Comparison of ENCODE assay signal across 8 cellular contexts in the genomic region with DNA sequence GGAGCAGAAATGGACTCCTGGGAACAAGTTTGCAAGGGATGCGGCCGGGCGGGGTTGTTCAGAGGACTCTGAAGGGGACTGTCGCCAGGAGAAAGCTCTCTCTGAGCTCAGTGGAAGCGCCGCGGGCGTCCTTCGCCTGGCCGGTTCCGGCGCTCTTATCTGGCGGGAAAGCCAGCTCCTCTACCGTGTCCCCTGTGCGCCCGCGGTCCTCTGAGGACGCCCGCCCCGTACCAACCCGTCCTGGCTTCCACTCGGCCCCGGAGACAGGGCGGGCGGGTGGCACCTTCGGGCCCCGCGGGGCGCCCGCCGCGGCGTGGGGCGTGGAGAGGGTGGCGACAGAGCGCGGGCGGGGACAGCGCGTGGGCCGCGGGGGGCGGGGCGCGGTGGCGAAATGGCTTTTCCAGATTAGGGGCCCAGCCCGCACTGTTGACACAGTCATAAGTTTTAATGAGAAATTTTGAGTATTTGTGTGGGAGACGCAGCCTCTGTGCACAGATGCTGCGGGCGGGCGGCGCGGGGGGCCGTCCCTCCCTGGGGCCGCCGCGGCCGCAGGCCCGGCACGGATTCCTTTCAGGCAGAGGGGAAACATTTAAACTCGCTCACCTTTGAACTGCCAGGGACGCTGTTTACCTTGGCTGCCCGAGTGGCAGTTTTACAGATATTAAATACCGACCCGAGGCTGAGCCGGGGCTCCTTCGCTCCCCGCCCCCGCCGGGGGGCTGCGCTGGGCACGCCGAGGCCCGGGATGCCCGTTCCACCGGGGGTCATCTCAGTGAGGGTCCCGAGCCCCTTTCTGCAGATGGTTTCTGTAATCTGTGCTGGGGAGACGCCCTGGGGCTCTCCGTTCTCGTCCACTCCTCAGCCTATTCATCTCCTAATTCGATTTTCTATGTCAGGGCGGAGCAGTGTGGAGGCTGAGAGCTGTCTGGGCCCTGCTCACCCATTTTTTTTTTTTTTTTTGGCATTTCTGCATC.
DNase-seq lines count a peak whose midpoint lies in the region; ATAC-seq, FAIRE-seq and TF ChIP-seq lines count a peak whose summit lies in the region.

No MANE protein-coding gene starts in this region.

- H2BK12ac ChIP-seq in trophoblast cell (ENCODE audit: low read length), result no peak overlapping the region

- H3K79me1 ChIP-seq in trophoblast cell (ENCODE audit: low read length), result no peaks in the 10 kb centered on the region

- H2AK5ac ChIP-seq in trophoblast cell (ENCODE audit: low read length), result no peak overlapping the region

- H3K23ac ChIP-seq in trophoblast cell (ENCODE audit: low read length), result no peak overlapping the region

- H3K4me3 ChIP-seq in breast epithelium, result peak overlapping the region; percentile 44 to 72 (median 53)
- peak overlapping the region; percentile 27 for H3K4me3 ChIP-seq in trophoblast cell (ENCODE audit: low read depth, low read length)

- H3K9me3 Mint-ChIP-seq in MCF 10A (ENCODE audit: unreplicated experiment), result peaks cover 7% of the 10 kb centered on the region

- H3K27ac Mint-ChIP-seq in MCF 10A (ENCODE audit: low read depth, unreplicated experiment), result no peak overlapping the region

- H3K9me3 ChIP-seq in breast epithelium (no peaks in the 10 kb centered on the region), trophoblast cell (ENCODE audit: insufficient read depth, low read depth, low read length) (peaks cover 3% of the 10 kb centered on the region)

- H3K4me2 ChIP-seq in trophoblast cell (ENCODE audit: low read length), result peak overlapping the region; percentile 64

- no TSS peak for BruUV-seq in MCF 10A (replicated peaks; lab: Mats Ljungman, UMichigan)

- WGBS in trophoblast cell (ENCODE audit: extremely low coverage, insufficient coverage, insufficient read length), result no CpG with 5 or more reads among the region's 82 CpGs

- H4K91ac ChIP-seq in trophoblast cell (ENCODE audit: low read depth, low read length), result no peak overlapping the region

- no peak overlapping the region for H3K4me3 Mint-ChIP-seq in MCF 10A (ENCODE audit: unreplicated experiment)

- no peak overlapping the region for H2BK5ac ChIP-seq in trophoblast cell (ENCODE audit: low read depth, low read length, poor library complexity)

- POLR2A ChIA-PET in MCF 10A (lab: Yijun Ruan, JAX), result interaction anchor here (0.9 kb wide), 1 partner anchor 70 kb away, joined by 3 read pairs; a partner anchor contains a TSS

- CTCF ChIA-PET in MCF 10A (lab: Yijun Ruan, JAX), result interaction anchor here (0.7 kb wide), 1 partner anchor 73 kb away, joined by 3 read pairs; no protein-coding TSS in a partner anchor

- TF ChIP-seq POLR2A in breast epithelium (IDR thresholded peaks at IDR 0.05) (no peak), GM12891 (IDR thresholded peaks at IDR 0.05; ENCODE audit: low read depth, low read length) (no peak)

- H3K9ac ChIP-seq in trophoblast cell (ENCODE audit: low read length), result no peak overlapping the region

- no peaks in the 10 kb centered on the region for H3K36me3 Mint-ChIP-seq in MCF 10A (ENCODE audit: insufficient read depth, unreplicated experiment)

- no peak overlapping the region for H2AFZ ChIP-seq in trophoblast cell (ENCODE audit: insufficient read depth, low read length, poor library complexity)

- no peaks in the 10 kb centered on the region for H3K36me3 ChIP-seq in breast epithelium
- no peaks in the 10 kb centered on the region for H3K36me3 ChIP-seq in trophoblast cell (ENCODE audit: control insufficient read depth in 1 of 2, insufficient read depth in 2 of 2, low read length in 2 of 2)

- H3K27me3 ChIP-seq in breast epithelium (peaks cover 0 to 17% of the 10 kb centered on the region in 2 donors), trophoblast cell (ENCODE audit: insufficient read depth, low read length) (peaks cover 41% of the 10 kb centered on the region)

- H3K27ac ChIP-seq in breast epithelium, result peak overlapping the region in 1 of 2 donors; percentile 32
- H3K27ac ChIP-seq in trophoblast cell (ENCODE audit: low read depth, low read length), result no peak overlapping the region

- no peak overlapping the region for H3K4ac ChIP-seq in trophoblast cell (ENCODE audit: low read depth, low read length)

- intact Hi-C loops in breast epithelium (cut with DNase I; ENCODE audit: low total_unique reads) (no loop called here), MCF 10A (cut with micrococcal nuclease) (no loop called here)

- FAIRE-seq in frontal cortex (lab: Jason Lieb, UNC), result no peak
- no peak for FAIRE-seq in GM12891 (lab: Jason Lieb, UNC)

- ATAC-seq in GM19324 (IDR thresholded peaks at IDR 0.05; ENCODE audit: low FRiP score, unreplicated experiment), result no peak

- peaks cover 29% of the 10 kb centered on the region for H3K27me3 Mint-ChIP-seq in MCF 10A (ENCODE audit: insufficient read depth, unreplicated experiment)

- no peak overlapping the region for H3K14ac ChIP-seq in trophoblast cell (ENCODE audit: low read length)

- no peak overlapping the region for H4K8ac ChIP-seq in trophoblast cell (ENCODE audit: low read depth, low read length)

- no peaks in the 10 kb centered on the region for H3K4me1 ChIP-seq in breast epithelium
- H3K4me1 ChIP-seq in trophoblast cell (ENCODE audit: control insufficient read depth in 1 of 2, insufficient read depth in 2 of 2, low read length in 2 of 2), result peaks cover 0 to 8% of the 10 kb centered on the region in 2 experiments

- no peaks in the 10 kb centered on the region for H3K79me2 ChIP-seq in trophoblast cell (ENCODE audit: control insufficient read depth, insufficient read depth, low read length, poor library complexity)

- no peak overlapping the region for H3K18ac ChIP-seq in trophoblast cell (ENCODE audit: low read length)

- no peaks in the 10 kb centered on the region for H3K4me1 Mint-ChIP-seq in MCF 10A (ENCODE audit: insufficient read depth, unreplicated experiment)

- no peak for TF ChIP-seq CTCF in breast epithelium (IDR thresholded peaks at IDR 0.05)
- no peak for TF ChIP-seq CTCF in MCF 10A (IDR thresholded peaks at IDR 0.05; ENCODE audit: unreplicated experiment)

- no peak overlapping the region for H4K12ac ChIP-seq in trophoblast cell (ENCODE audit: low read depth, low read length)

- H2BK120ac ChIP-seq in trophoblast cell (ENCODE audit: insufficient read depth, low read length, poor library complexity), result no peak overlapping the region

- no peak for DNase-seq in breast epithelium (ENCODE audit: low spot score in 2 of 2)
- DNase-seq in MCF 10A (ENCODE audit: unreplicated experiment), result no peak
- peak; percentile 43 to 56 for DNase-seq in activated CD4-positive, alpha-beta T cell treated with anti-CD3 and anti-CD28 coated beads, Interleukin-2, amount 50 U/mL, for 48 hours
- DNase-seq in frontal cortex (ENCODE audit: low spot score in 2 of 2), result peak; percentile 24 to 70
- peak in 1 of 2 donors; percentile 15 for DNase-seq in trophoblast cell
- DNase-seq in GM12891 (ENCODE audit: insufficient read length, low spot score), result no peak
- DNase-seq in NCI-H226, result no peak

TF ChIP-seq in GM12891, 5 proteins besides CTCF, POLR2A, EP300 and RAD21:
- TF ChIP-seq POLR2AphosphoS5 (IDR thresholded peaks at IDR 0.05; ENCODE audit: low read depth, low read length), result no peak
- no peak for TF ChIP-seq PAX5 (IDR thresholded peaks at IDR 0.05; ENCODE audit: insufficient read depth, low read length, severe bottlenecking)
- no peak for TF ChIP-seq TAF1 (IDR thresholded peaks at IDR 0.05; ENCODE audit: low read depth, low read length)
- no peak for TF ChIP-seq SPI1 (IDR thresholded peaks at IDR 0.05; ENCODE audit: low read depth, low read length)
- no peak for TF ChIP-seq POU2F2 (IDR thresholded peaks at IDR 0.05; ENCODE audit: low read depth, low read length)
TF ChIP-seq in GM12891: peak in this region for 0.

Comparison
In these comparisons a context has a peak if more than half of its experiments do, and no peak if none do; other contexts are left out.
1. DNase-seq: peak in activated CD4-positive, alpha-beta T cell treated with anti-CD3 and anti-CD28 coated beads, Interleukin-2, amount 50 U/mL, for 48 hours (2 of 2) and frontal cortex (2 of 2); none in breast epithelium (0 of 2), MCF 10A (single experiment), GM12891 (single experiment) and NCI-H226 (single experiment).